9 cellular contexts compared by ENCODE assay signal in genomic region chr15:75130597-75131268, GRCh38.
DNase-seq lines count a peak whose midpoint lies in the region; ATAC-seq and TF ChIP-seq lines count a peak whose summit lies in the region.
"Had no signal": no experiment of that assay in that cellular context is flagged by ENCODE, and none has a peak within 500 bp of the region (broad histone marks: within the 10 kb centered on the region; RNA-seq: fewer than 3 reads in every experiment).

No MANE protein-coding gene starts in this region.

- no peaks in the 10 kb centered on the region for H3K9me3 Mint-ChIP-seq in CD8-positive, alpha-beta T cell
- no peaks in the 10 kb centered on the region for H3K9me3 Mint-ChIP-seq in activated naive CD8-positive, alpha-beta T cell (ENCODE audit: low read depth)

- H3K4me2 ChIP-seq in osteoblast (ENCODE audit: insufficient read depth, low read length) (no peak overlapping the region), PC-9 (no peak overlapping the region)

- H4K20me1 ChIP-seq in osteoblast (ENCODE audit: insufficient read depth, low read length) (no peaks in the 10 kb centered on the region), PC-9 (ENCODE audit: insufficient read depth) (no peaks in the 10 kb centered on the region)

- peaks cover 3% of the 10 kb centered on the region for H3K4me1 ChIP-seq in CD8-positive, alpha-beta T cell (ENCODE audit: insufficient read depth, low read length)
- H3K4me1 ChIP-seq in osteoblast (ENCODE audit: insufficient read depth, low read length) = no peaks in the 10 kb centered on the region
- H3K4me1 ChIP-seq in PC-9 (replicated peaks; ENCODE audit: insufficient read depth) = peaks cover 17% of the 10 kb centered on the region

- DNase-seq in CD8-positive, alpha-beta T cell = no peak
- no peak for DNase-seq in osteoblast (ENCODE audit: insufficient read length, low spot score, missing footprints)
- no peak for DNase-seq in DMS153 (lab: John Stamatoyannopoulos, UW)
- no peak for DNase-seq in COR-L47 (lab: John Stamatoyannopoulos, UW)
- no peak for DNase-seq in PC-9
- DNase-seq: hippocampal formation had no signal

- H3K79me2 ChIP-seq in osteoblast (ENCODE audit: insufficient read depth, low read length) = no peaks in the 10 kb centered on the region
- H3K79me2 ChIP-seq in PC-9 (ENCODE audit: low read depth) = no peaks in the 10 kb centered on the region

- CTCF ChIA-PET in CD8-positive, alpha-beta T cell (lab: Charles Lee) = interaction anchor here (1.0 kb wide), 1 partner anchor 14 kb away, joined by 3 read pairs; no protein-coding TSS in a partner anchor
- CTCF ChIA-PET in PC-9 (lab: Charles Lee) = no interaction called here

- no peaks in the 10 kb centered on the region for H3K27me3 ChIP-seq in CD8-positive, alpha-beta T cell (ENCODE audit: insufficient read depth, low read length)
- H3K27me3 ChIP-seq in osteoblast (ENCODE audit: insufficient read depth, low read length) (no peaks in the 10 kb centered on the region), PC-9 (ENCODE audit: insufficient read depth, low read depth) (no peaks in the 10 kb centered on the region)

- peak overlapping the region; percentile 7 for H3K27ac Mint-ChIP-seq in CD8-positive, alpha-beta T cell
- peak overlapping the region; percentile 83 for H3K27ac Mint-ChIP-seq in activated naive CD8-positive, alpha-beta T cell

- H3K4me3 ChIP-seq in CD8-positive, alpha-beta T cell (ENCODE audit: low read depth, low read length) = no peak overlapping the region
- H3K4me3 ChIP-seq in osteoblast (ENCODE audit: insufficient read depth, low read length) (no peak overlapping the region), PC-9 (no peak overlapping the region)

- no peaks in the 10 kb centered on the region for H3K36me3 Mint-ChIP-seq in CD8-positive, alpha-beta T cell
- H3K36me3 Mint-ChIP-seq in activated naive CD8-positive, alpha-beta T cell = no peaks in the 10 kb centered on the region

- no peak for TF ChIP-seq CTCF in CD8-positive, alpha-beta T cell (IDR thresholded peaks at IDR 0.05)
- TF ChIP-seq CTCF in osteoblast (IDR thresholded peaks at IDR 0.05; ENCODE audit: extremely low read depth, low read depth, low read length) = no peak
- no peak for TF ChIP-seq CTCF in PC-9 (conservative IDR thresholded peaks at IDR 0.05)

- H3K36me3 ChIP-seq in CD8-positive, alpha-beta T cell (ENCODE audit: insufficient read depth, low read length) = no peaks in the 10 kb centered on the region
- H3K36me3 ChIP-seq in osteoblast (ENCODE audit: insufficient read depth, low read length) = no peaks in the 10 kb centered on the region
- no peaks in the 10 kb centered on the region for H3K36me3 ChIP-seq in PC-9 (ENCODE audit: low read depth)

- peak; percentile 44 for ATAC-seq in CD8-positive, alpha-beta T cell
- ATAC-seq in GM19397 (IDR thresholded peaks at IDR 0.05; ENCODE audit: unreplicated experiment) = peak; percentile 79
- ATAC-seq in HG03159 (IDR thresholded peaks at IDR 0.05; ENCODE audit: unreplicated experiment) = peak; percentile 77

- peaks cover 18% of the 10 kb centered on the region for H3K4me1 Mint-ChIP-seq in CD8-positive, alpha-beta T cell (ENCODE audit: low read depth)
- peaks cover 15% of the 10 kb centered on the region for H3K4me1 Mint-ChIP-seq in activated naive CD8-positive, alpha-beta T cell (ENCODE audit: low read depth)

- H3K4me3 Mint-ChIP-seq in CD8-positive, alpha-beta T cell = peak overlapping the region; percentile 79
- peak overlapping the region; percentile 68 for H3K4me3 Mint-ChIP-seq in activated naive CD8-positive, alpha-beta T cell

- no peaks in the 10 kb centered on the region for H3K27me3 Mint-ChIP-seq in CD8-positive, alpha-beta T cell (ENCODE audit: low read depth)
- H3K27me3 Mint-ChIP-seq in activated naive CD8-positive, alpha-beta T cell = no peaks in the 10 kb centered on the region

- BruUV-seq in PC-9 (replicated peaks; lab: Mats Ljungman, UMichigan) = no TSS peak

- H3K9me3 ChIP-seq in CD8-positive, alpha-beta T cell (ENCODE audit: low read length) = no peaks in the 10 kb centered on the region
- H3K9me3 ChIP-seq in osteoblast (ENCODE audit: low read depth, low read length) (no peaks in the 10 kb centered on the region), PC-9 (ENCODE audit: insufficient read depth, low read depth) (no peaks in the 10 kb centered on the region)

- intact Hi-C loops in CD8-positive, alpha-beta T cell (cut with DNase I, micrococcal nuclease) = no loop called here
- intact Hi-C loops in PC-9 (cut with micrococcal nuclease; ENCODE audit: unreplicated experiment) = no loop called here

- no peaks in the 10 kb centered on the region for H3K9me2 ChIP-seq in PC-9 (ENCODE audit: insufficient read depth)

- no peak overlapping the region for H2AFZ ChIP-seq in osteoblast (ENCODE audit: low read length)
- H2AFZ ChIP-seq in PC-9 = no peak overlapping the region

- POLR2A ChIA-PET in CD8-positive, alpha-beta T cell (lab: Charles Lee) = interaction anchor here (0.6 to 1.3 kb wide), 3 partner anchors 23 to 87 kb away, joined by 3 to 4 read pairs (median 3); partner anchors contain the start of gene C15orf39
- POLR2A ChIA-PET in PC-9 (lab: Charles Lee; ENCODE audit: unreplicated experiment) = interaction anchor here (0.7 kb wide), 2 partner anchors 63 to 64 kb away, joined by 5 to 8 read pairs; no protein-coding TSS in a partner anchor

- H3K27ac ChIP-seq in CD8-positive, alpha-beta T cell (ENCODE audit: low read depth, low read length) = no peak overlapping the region
- no peak overlapping the region for H3K27ac ChIP-seq in osteoblast (ENCODE audit: low read depth, low read length)
- H3K27ac ChIP-seq in PC-9 = no peak overlapping the region

- H3F3A ChIP-seq in PC-9 (ENCODE audit: insufficient read depth, low read depth) = peaks cover 4% of the 10 kb centered on the region; the same call in 1 of the 2 replicates
